12 cellular contexts compared by ENCODE assay signal in genomic region chr14:59175404-59175803, GRCh38. TPM values are rescaled to one million over a fixed set of nuclear protein-coding genes. Genes with fewer than 3 reads are reported as not detected.
A peak's percentile ranks its signal among the peaks of the same experiment; 100 is the strongest.
DNase-seq lines count a peak whose midpoint lies in the region; ATAC-seq, FAIRE-seq and TF ChIP-seq lines count a peak whose summit lies in the region.
"Had no signal": no experiment of that assay in that cellular context is flagged by ENCODE, and none has a peak within 500 bp of the region (broad histone marks: within the 10 kb centered on the region; RNA-seq: fewer than 3 reads in every experiment).

No MANE protein-coding gene starts in this region.

- no peaks in the 10 kb centered on the region for H3K27me3 ChIP-seq in GM12878 (replicated peaks in 1 of 2; ENCODE audit: control insufficient read depth in 2 of 2, insufficient read depth in 2 of 2, low read length in 1 of 2)

- in situ Hi-C loops in GM12878 (cut with MboI), result no loop called here
- in situ Hi-C loops in G401 (cut with HindIII; ENCODE audit: low sequenced_read_pairs), result no loop called here

- H3K4me3 ChIP-seq in GM12878, result no peak overlapping the region

- RAD21 ChIA-PET in GM12878 (lab: Charles Lee; ENCODE audit: unreplicated experiment), result interaction anchor here (2.5 kb wide), 1 partner anchor 14 kb away, joined by 9 read pairs; the partner anchor contains the start of gene DAAM1

- no peaks in the 10 kb centered on the region for H4K20me1 ChIP-seq in GM12878 (ENCODE audit: control insufficient read depth, insufficient read depth)

- TF ChIP-seq POLR2A in GM12878 (IDR thresholded peaks at IDR 0.05; ENCODE audit: low read depth, low read length), result no peak

- no peaks in the 10 kb centered on the region; the same call in 2 of the 3 replicates for H3K9me3 ChIP-seq in GM12878 (replicated peaks; ENCODE audit: control insufficient read depth, insufficient read depth, low read length)

- H3K27ac ChIP-seq in GM12878 (ENCODE audit: control insufficient read depth, insufficient read depth), result no peak overlapping the region; the same call in 1 of the 2 replicates

- CTCF ChIA-PET in GM12878 (lab: Yijun Ruan, JAX), result no interaction called here

- intact Hi-C loops in GM12878 (cut with micrococcal nuclease; ENCODE audit: unreplicated experiment), result loop anchor here (5.0 kb wide), 1 partner anchor 38 kb away; no protein-coding TSS in a partner anchor

- POLR2A ChIA-PET in GM12878 (lab: Charles Lee), result interaction anchor here (1.3 to 1.9 kb wide), 2 partner anchors 13 to 41 kb away, joined by 3 to 9 read pairs; partner anchors contain the start of gene DAAM1

- SMC1A ChIA-PET in GM12878 (lab: Charles Lee; ENCODE audit: uncharacterized antibody, unreplicated experiment), result interaction anchor here (1.3 to 2.1 kb wide), 4 partner anchors 9 to 100 kb away, joined by 4 to 14 read pairs (median 9); partner anchors contain the start of gene DAAM1

- no TSS peak for BruUV-seq in GM12878 (replicated peaks; lab: Mats Ljungman, UMichigan)

- DNase-seq in GM12878 (ENCODE audit: low read depth, low spot score) (peak; percentile 92), G401 (ENCODE audit: low spot score) (no peak), ureter (ENCODE audit: low spot score) (no peak)
- no peak for DNase-seq in NK-92 treated with Interleukin-12 subunit alpha and Interleukin-12 subunit beta, amount 100 ng/mL, for 24 hours (lab: John Stamatoyannopoulos, UW)
- no peak for DNase-seq in activated CD4-positive, alpha-beta T cell treated with anti-CD3 and anti-CD28 coated beads for 4 hours
- DNase-seq: Calu3; central memory CD4-positive, alpha-beta T cell; posterior cingulate gyrus had no signal

- ATAC-seq in GM18861 (IDR thresholded peaks at IDR 0.05; ENCODE audit: unreplicated experiment) (peak; percentile 96), GM21515 (IDR thresholded peaks at IDR 0.05; ENCODE audit: unreplicated experiment) (peak; percentile 97), HG03095 (IDR thresholded peaks at IDR 0.05; ENCODE audit: unreplicated experiment) (peak; percentile 98), GM12878 (peak; percentile 99)

- no peak overlapping the region for H2AFZ ChIP-seq in GM12878 (ENCODE audit: control insufficient read depth, low read depth, low read length)

- FAIRE-seq in GM12878 (lab: Jason Lieb, UNC), result peak; percentile 92
- FAIRE-seq: H1 had no signal

- TF ChIP-seq RAD21 in GM12878 (IDR thresholded peaks at IDR 0.05; ENCODE audit: insufficient read depth, low read depth, low read length), result peak; percentile 29; the same call in 1 of the 2 replicates

- WGBS in GM12878 (ENCODE audit: insufficient coverage, insufficient replicate concordance, low lambda C conversion rate, missing lambda C conversion rate), result 0% methylated on average over 3 of the region's 3 CpGs

- TF ChIP-seq CTCF in GM12878 (IDR thresholded peaks at IDR 0.05 in 2 of 3, conservative IDR thresholded peaks at IDR 0.05 in 1 of 3; ENCODE audit: control insufficient read depth in 2 of 3, extremely low read depth in 1 of 3, insufficient read depth in 1 of 3, low read depth in 3 of 3, low read length in 3 of 3), result no peak

- peaks cover 14% of the 10 kb centered on the region for H3K4me1 ChIP-seq in GM12878 (ENCODE audit: control insufficient read depth, insufficient read depth, low read length)

- H3K79me2 ChIP-seq in GM12878 (ENCODE audit: control insufficient read depth, insufficient read depth, low read length), result no peaks in the 10 kb centered on the region

- H3K9ac ChIP-seq in GM12878 (ENCODE audit: control insufficient read depth, insufficient read depth, low read length), result no peak overlapping the region

- H3K36me3 ChIP-seq in GM12878 (ENCODE audit: control insufficient read depth in 2 of 2, insufficient read depth in 2 of 2, low read length in 1 of 2), result no peaks in the 10 kb centered on the region

- TF ChIP-seq EP300 in GM12878 (IDR thresholded peaks at IDR 0.05; ENCODE audit: borderline replicate concordance in 1 of 2, control insufficient read depth in 1 of 2, low read depth in 2 of 2, low read length in 2 of 2), result peak; percentile 74 to 91; a peak in 3 of 4 replicates

- peak overlapping the region; percentile 43 for H3K4me2 ChIP-seq in GM12878 (ENCODE audit: control insufficient read depth, insufficient read depth)

TF ChIP-seq in GM12878, 131 proteins besides CTCF, POLR2A, EP300 and RAD21 (continues in another document):
- no peak for TF ChIP-seq ZNF622 (IDR thresholded peaks at IDR 0.05)
- 0 out of 2 replicates have a peak, but pooled peaks have one; percentile 30 for TF ChIP-seq GATAD2B (conservative IDR thresholded peaks at IDR 0.05; ENCODE audit: low read depth)
- TF ChIP-seq CREM (IDR thresholded peaks at IDR 0.05; ENCODE audit: low read depth), result peak; percentile 82
- no peak for TF ChIP-seq NR2F1 (conservative IDR thresholded peaks at IDR 0.05)
- peak; percentile 68 for TF ChIP-seq CREB1 (IDR thresholded peaks at IDR 0.05; ENCODE audit: low read depth)
- no peak for TF ChIP-seq SMAD1 (IDR thresholded peaks at IDR 0.05; ENCODE audit: low read depth, partially characterized antibody)
- peak; percentile 90 for TF ChIP-seq ATF2 (IDR thresholded peaks at IDR 0.05; ENCODE audit: low read length)
- TF ChIP-seq, protein P1, sequence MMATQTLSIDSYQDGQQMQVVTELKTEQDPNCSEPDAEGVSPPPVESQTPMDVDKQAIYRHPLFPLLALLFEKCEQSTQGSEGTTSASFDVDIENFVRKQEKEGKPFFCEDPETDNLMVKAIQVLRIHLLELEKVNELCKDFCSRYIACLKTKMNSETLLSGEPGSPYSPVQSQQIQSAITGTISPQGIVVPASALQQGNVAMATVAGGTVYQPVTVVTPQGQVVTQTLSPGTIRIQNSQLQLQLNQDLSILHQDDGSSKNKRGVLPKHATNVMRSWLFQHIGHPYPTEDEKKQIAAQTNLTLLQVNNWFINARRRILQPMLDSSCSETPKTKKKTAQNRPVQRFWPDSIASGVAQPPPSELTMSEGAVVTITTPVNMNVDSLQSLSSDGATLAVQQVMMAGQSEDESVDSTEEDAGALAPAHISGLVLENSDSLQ (IDR thresholded peaks at IDR 0.05), result 0 out of 2 replicates have a peak, but pooled peaks have one; percentile 27
- TF ChIP-seq ASH2L (IDR thresholded peaks at IDR 0.05; ENCODE audit: borderline replicate concordance, low read depth), result no peak
- TF ChIP-seq TBL1XR1 (IDR thresholded peaks at IDR 0.05; ENCODE audit: low read depth, low read length), result peak; percentile 85
- TF ChIP-seq, protein P2, sequence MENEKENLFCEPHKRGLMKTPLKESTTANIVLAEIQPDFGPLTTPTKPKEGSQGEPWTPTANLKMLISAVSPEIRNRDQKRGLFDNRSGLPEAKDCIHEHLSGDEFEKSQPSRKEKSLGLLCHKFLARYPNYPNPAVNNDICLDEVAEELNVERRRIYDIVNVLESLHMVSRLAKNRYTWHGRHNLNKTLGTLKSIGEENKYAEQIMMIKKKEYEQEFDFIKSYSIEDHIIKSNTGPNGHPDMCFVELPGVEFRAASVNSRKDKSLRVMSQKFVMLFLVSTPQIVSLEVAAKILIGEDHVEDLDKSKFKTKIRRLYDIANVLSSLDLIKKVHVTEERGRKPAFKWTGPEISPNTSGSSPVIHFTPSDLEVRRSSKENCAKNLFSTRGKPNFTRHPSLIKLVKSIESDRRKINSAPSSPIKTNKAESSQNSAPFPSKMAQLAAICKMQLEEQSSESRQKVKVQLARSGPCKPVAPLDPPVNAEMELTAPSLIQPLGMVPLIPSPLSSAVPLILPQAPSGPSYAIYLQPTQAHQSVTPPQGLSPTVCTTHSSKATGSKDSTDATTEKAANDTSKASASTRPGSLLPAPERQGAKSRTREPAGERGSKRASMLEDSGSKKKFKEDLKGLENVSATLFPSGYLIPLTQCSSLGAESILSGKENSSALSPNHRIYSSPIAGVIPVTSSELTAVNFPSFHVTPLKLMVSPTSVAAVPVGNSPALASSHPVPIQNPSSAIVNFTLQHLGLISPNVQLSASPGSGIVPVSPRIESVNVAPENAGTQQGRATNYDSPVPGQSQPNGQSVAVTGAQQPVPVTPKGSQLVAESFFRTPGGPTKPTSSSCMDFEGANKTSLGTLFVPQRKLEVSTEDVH (IDR thresholded peaks at IDR 0.05; ENCODE audit: low read depth, partially characterized antibody), result no peak
- TF ChIP-seq ZZZ3 (IDR thresholded peaks at IDR 0.05; ENCODE audit: control insufficient read depth, insufficient read length, low read depth), result no peak
- TF ChIP-seq JUND (IDR thresholded peaks at IDR 0.05; ENCODE audit: low read depth, low read length), result peak; percentile 14; the same call in 1 of the 2 replicates
- peak; percentile 95 for TF ChIP-seq IRF4 (IDR thresholded peaks at IDR 0.05; ENCODE audit: low read depth, low read length)
- no peak for TF ChIP-seq HDAC6 (IDR thresholded peaks at IDR 0.05; ENCODE audit: unreplicated experiment)

RNA-seq across cellular contexts. Expression of gene DAAM1, which starts 13.1 kb away (rescaled TPM):
- 237 and 240 TPM in 2 replicates for total RNA-seq in GM12878 (2013; cell fraction: nucleolus; rRNA removed)
- total RNA-seq in GM12878 (2014; rRNA removed), result 16.6 and 18.3 TPM in 2 replicates
- 21.5 and 24.5 TPM in 2 replicates for total RNA-seq in GM12878 (2014; rRNA removed; fragmentation: Illumina TruSeq; extraction: Trizol)
- total RNA-seq in GM12878 (2021), result 31.3 and 32.4 TPM in 2 replicates
- polyA plus RNA-seq in GM12878 (2011; ENCODE audit: low read depth), result 4.8 TPM
- 26.9 and 51.8 TPM in 2 replicates for polyA plus RNA-seq in GM12878 (2011; rRNA removed)
- polyA plus RNA-seq in GM12878 (2011; cell fraction: cytosol; rRNA removed), result 6.8 and 10.9 TPM in 2 replicates
- polyA plus RNA-seq in GM12878 (2011; cell fraction: nucleus; rRNA removed), result 32.7 and 37.0 TPM in 2 replicates
- polyA plus RNA-seq in GM12878 (2012), result 8.6 and 15.5 TPM in 2 replicates
- polyA plus RNA-seq in GM12878 (2014; fragmentation: Illumina TruSeq; extraction: Trizol), result 29.0 and 41.1 TPM in 2 replicates
- 10 to 100 TPM; 13.8 to 19.7 TPM for polyA plus RNA-seq in GM12878 (2014; fragmentation: Nextera tagmentation; extraction: Ambion mirVana)
- 16.8 and 17.3 TPM in 2 replicates for polyA plus RNA-seq in GM12878 (2014; rRNA removed)
- 10 to 100 TPM; 28.5 to 29.7 TPM for polyA plus RNA-seq in GM12878 (2016; fragmentation: Nextera tagmentation; extraction: Ambion mirVana)
- polyA minus RNA-seq in GM12878 (2011; rRNA and poly(A)+ RNA removed), result 47.0 and 87.3 TPM in 2 replicates
- polyA minus RNA-seq in GM12878 (2011; cell fraction: cytosol; rRNA and poly(A)+ RNA removed), result 7.3 and 7.4 TPM in 2 replicates
- polyA minus RNA-seq in GM12878 (2011; cell fraction: nucleus; rRNA and poly(A)+ RNA removed), result 55.4 and 67.1 TPM in 2 replicates
- total RNA-seq in G401 (2014; rRNA removed; shearing (Covaris generic)), result 0.27 and 2.3 TPM in 2 replicates
- 109 TPM for total RNA-seq in ureter
